Comparison of ENCODE assay signal across 8 cellular contexts in the genomic region with DNA sequence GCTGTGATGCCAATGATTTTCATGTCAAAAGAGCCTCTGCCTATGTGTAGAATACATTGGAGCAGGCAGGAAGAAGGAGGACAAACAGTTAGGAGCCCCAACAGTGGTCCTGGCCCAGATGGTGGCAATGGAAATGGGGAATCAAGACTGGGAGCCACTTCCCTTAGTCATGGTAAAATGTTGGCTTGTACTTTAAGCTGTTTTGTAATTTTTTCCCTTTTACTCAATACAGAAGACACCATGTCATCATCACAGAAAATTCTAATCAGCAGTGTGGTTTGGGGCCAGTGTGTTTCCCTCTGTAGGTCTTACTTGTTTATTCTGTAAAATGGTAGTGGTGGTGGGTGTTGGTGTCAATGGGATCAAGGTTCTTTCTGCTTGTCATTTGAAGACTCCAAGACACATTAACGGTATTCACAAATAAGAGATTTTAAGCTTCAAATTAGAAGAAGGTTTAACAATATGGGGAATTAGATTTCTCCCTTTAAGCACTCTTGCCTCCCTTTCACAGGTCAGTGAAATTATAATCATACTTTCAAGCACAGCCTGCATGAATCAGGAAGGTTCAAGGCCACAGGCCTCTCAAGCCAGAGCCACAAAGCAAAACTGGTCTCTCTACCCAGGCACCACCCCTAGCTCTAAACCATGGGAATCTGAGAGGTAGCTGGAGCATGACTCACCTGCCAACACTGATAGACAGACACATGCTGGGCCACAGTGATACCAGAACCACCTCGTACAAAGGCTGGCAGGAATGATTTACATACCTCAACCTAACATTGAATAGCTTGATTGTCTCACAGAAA. TPM values are rescaled to one million over a fixed set of nuclear protein-coding genes. Genes with fewer than 3 reads are reported as not detected.
DNase-seq lines count a peak whose midpoint lies in the region; ATAC-seq and TF ChIP-seq lines count a peak whose summit lies in the region.

No MANE protein-coding gene starts in this region.

- H4K5ac ChIP-seq in mesendoderm (ENCODE audit: low read length), result no peak overlapping the region

- H3K79me2 ChIP-seq in mesendoderm (ENCODE audit: control insufficient read depth, insufficient read depth, low read length), result no peaks in the 10 kb centered on the region

- H3K4me2 ChIP-seq in mesendoderm (ENCODE audit: low read length), result no peak overlapping the region

- peaks cover 17% of the 10 kb centered on the region for H3K4me1 ChIP-seq in mesendoderm (ENCODE audit: control insufficient read depth, low read depth, low read length)
- H3K4me1 ChIP-seq in CD8-positive, alpha-beta T cell (ENCODE audit: insufficient read depth, low read length), result peaks cover 9% of the 10 kb centered on the region

- intact Hi-C loops in activated T-helper 1 cell treated with anti-CD3 and anti-CD28 coated beads, Interleukin-12 subunit alpha, Interleukin-12 subunit beta, Interleukin-2, Interleukin-4 antibody, amounts not matched to agents 30 ng/mL and 10 ng/mL and 1 ng/mL, durations not matched to agents 14 hours and 24 hours and 36 hours (cut with micrococcal nuclease), result loop anchor here (1.0 to 10.0 kb wide), 9 partner anchors 13 to 1467 kb away; partner anchors contain the start of genes ERICH6 and SELENOT
- intact Hi-C loops in CD8-positive, alpha-beta T cell (cut with DNase I, micrococcal nuclease), result loop anchor here in 1 of 2 experiments (2.0 kb wide), 1 partner anchor 23 kb away; no protein-coding TSS in a partner anchor

- no peak overlapping the region for H4K8ac ChIP-seq in mesendoderm (ENCODE audit: low read depth, low read length)

- H2BK5ac ChIP-seq in mesendoderm (ENCODE audit: low read length), result no peak overlapping the region

- peaks cover 3% of the 10 kb centered on the region for H3K79me1 ChIP-seq in mesendoderm (ENCODE audit: low read length)

- no peaks in the 10 kb centered on the region for H3K27me3 Mint-ChIP-seq in activated T-helper 1 cell treated with anti-CD3 and anti-CD28 coated beads, Interleukin-12 subunit alpha, Interleukin-12 subunit beta, Interleukin-2, Interleukin-4 antibody, amounts not matched to agents 30 ng/mL and 10 ng/mL and 1 ng/mL, durations not matched to agents 14 hours and 24 hours and 36 hours (ENCODE audit: insufficient read depth)
- no peaks in the 10 kb centered on the region for H3K27me3 Mint-ChIP-seq in CD8-positive, alpha-beta T cell (ENCODE audit: low read depth)

- peak; percentile 61 for DNase-seq in SIG-M5 treated with dmso at 0.1 percent for 504 hours (lab: John Stamatoyannopoulos, UW; ENCODE audit: unreplicated experiment)
- DNase-seq in SIG-M5 (lab: John Stamatoyannopoulos, UW), result no peak
- DNase-seq in activated T-helper 1 cell treated with anti-CD3 and anti-CD28 coated beads, Interleukin-12 subunit alpha, Interleukin-12 subunit beta, Interleukin-2, Interleukin-4 antibody, amounts not matched to agents 30 ng/mL and 10 ng/mL and 1 ng/mL, durations not matched to agents 14 hours and 24 hours and 36 hours (ENCODE audit: low spot score), result no peak
- DNase-seq in mesendoderm, result peak; percentile 95
- no peak for DNase-seq in CD8-positive, alpha-beta T cell
- DNase-seq in globus pallidus (ENCODE audit: low spot score), result no peak

- H3K9ac ChIP-seq in mesendoderm (ENCODE audit: low read length), result no peak overlapping the region

- H2BK15ac ChIP-seq in mesendoderm (replicated peaks; ENCODE audit: low read depth), result peak overlapping the region; percentile 61

- CTCF ChIA-PET in CD8-positive, alpha-beta T cell (lab: Charles Lee), result no interaction called here

- POLR2A ChIA-PET in CD8-positive, alpha-beta T cell (lab: Charles Lee), result interaction anchor here (0.9 to 1.2 kb wide), 2 partner anchors 23 to 25 kb away, joined by 3 to 4 read pairs; partner anchors contain the start of gene SIAH2

- H3K9me3 ChIP-seq in CD8-positive, alpha-beta T cell (ENCODE audit: low read length), result no peaks in the 10 kb centered on the region

- no peak overlapping the region for H3K23ac ChIP-seq in mesendoderm (ENCODE audit: low read length)

- peak overlapping the region; percentile 42 for H3K4me3 Mint-ChIP-seq in activated T-helper 1 cell treated with anti-CD3 and anti-CD28 coated beads, Interleukin-12 subunit alpha, Interleukin-12 subunit beta, Interleukin-2, Interleukin-4 antibody, amounts not matched to agents 30 ng/mL and 10 ng/mL and 1 ng/mL, durations not matched to agents 14 hours and 24 hours and 36 hours
- H3K4me3 Mint-ChIP-seq in CD8-positive, alpha-beta T cell, result no peak overlapping the region

- peak overlapping the region; percentile 52 for H3K18ac ChIP-seq in mesendoderm (ENCODE audit: low read length)

- no peak overlapping the region for H2AK5ac ChIP-seq in mesendoderm (ENCODE audit: low read length)

- H3K27ac ChIP-seq in mesendoderm (ENCODE audit: low read depth, low read length), result no peak overlapping the region
- no peak overlapping the region for H3K27ac ChIP-seq in CD8-positive, alpha-beta T cell (ENCODE audit: low read depth, low read length)

- ATAC-seq in HG03432 (IDR thresholded peaks at IDR 0.05; ENCODE audit: unreplicated experiment), result peak; percentile 65
- no peak for ATAC-seq in CD8-positive, alpha-beta T cell
- no peak for ATAC-seq in HG02763 (IDR thresholded peaks at IDR 0.05; ENCODE audit: unreplicated experiment)

- peaks cover 93% of the 10 kb centered on the region for H3K4me1 Mint-ChIP-seq in activated T-helper 1 cell treated with anti-CD3 and anti-CD28 coated beads, Interleukin-12 subunit alpha, Interleukin-12 subunit beta, Interleukin-2, Interleukin-4 antibody, amounts not matched to agents 30 ng/mL and 10 ng/mL and 1 ng/mL, durations not matched to agents 14 hours and 24 hours and 36 hours (ENCODE audit: low read depth)
- H3K4me1 Mint-ChIP-seq in CD8-positive, alpha-beta T cell (ENCODE audit: low read depth), result peaks cover 42% of the 10 kb centered on the region

- H3K27me3 ChIP-seq in mesendoderm (ENCODE audit: insufficient read depth, low read length, poor library complexity), result no peaks in the 10 kb centered on the region
- H3K27me3 ChIP-seq in CD8-positive, alpha-beta T cell (ENCODE audit: insufficient read depth, low read length), result no peaks in the 10 kb centered on the region

- no peaks in the 10 kb centered on the region for H3K36me3 ChIP-seq in mesendoderm (ENCODE audit: control insufficient read depth, insufficient read depth, low read length)
- H3K36me3 ChIP-seq in CD8-positive, alpha-beta T cell (ENCODE audit: insufficient read depth, low read length), result no peaks in the 10 kb centered on the region

- peaks cover 58% of the 10 kb centered on the region for H3K36me3 Mint-ChIP-seq in activated T-helper 1 cell treated with anti-CD3 and anti-CD28 coated beads, Interleukin-12 subunit alpha, Interleukin-12 subunit beta, Interleukin-2, Interleukin-4 antibody, amounts not matched to agents 30 ng/mL and 10 ng/mL and 1 ng/mL, durations not matched to agents 14 hours and 24 hours and 36 hours (ENCODE audit: low read depth)
- peaks cover 29% of the 10 kb centered on the region for H3K36me3 Mint-ChIP-seq in CD8-positive, alpha-beta T cell

- H3K56ac ChIP-seq in mesendoderm (ENCODE audit: low read length), result no peak overlapping the region

- no peak overlapping the region for H3K4ac ChIP-seq in mesendoderm (ENCODE audit: low read depth, low read length)

- H3K27ac Mint-ChIP-seq in activated T-helper 1 cell treated with anti-CD3 and anti-CD28 coated beads, Interleukin-12 subunit alpha, Interleukin-12 subunit beta, Interleukin-2, Interleukin-4 antibody, amounts not matched to agents 30 ng/mL and 10 ng/mL and 1 ng/mL, durations not matched to agents 14 hours and 24 hours and 36 hours, result peak overlapping the region; percentile 92
- no peak overlapping the region for H3K27ac Mint-ChIP-seq in CD8-positive, alpha-beta T cell

- H2BK120ac ChIP-seq in mesendoderm (ENCODE audit: low read depth, low read length), result peak overlapping the region; percentile 75

- TF ChIP-seq CTCF in CD8-positive, alpha-beta T cell (IDR thresholded peaks at IDR 0.05), result no peak

- no peak overlapping the region for H3K4me3 ChIP-seq in mesendoderm (ENCODE audit: low read length)
- H3K4me3 ChIP-seq in CD8-positive, alpha-beta T cell (ENCODE audit: low read depth, low read length), result no peak overlapping the region

- no peaks in the 10 kb centered on the region for H3K9me3 Mint-ChIP-seq in activated T-helper 1 cell treated with anti-CD3 and anti-CD28 coated beads, Interleukin-12 subunit alpha, Interleukin-12 subunit beta, Interleukin-2, Interleukin-4 antibody, amounts not matched to agents 30 ng/mL and 10 ng/mL and 1 ng/mL, durations not matched to agents 14 hours and 24 hours and 36 hours
- no peaks in the 10 kb centered on the region for H3K9me3 Mint-ChIP-seq in CD8-positive, alpha-beta T cell

- no CpG with 5 or more reads among the region's 2 CpGs for WGBS in mesendoderm (ENCODE audit: extremely low coverage, insufficient coverage, low lambda C conversion rate)

RNA-seq across cellular contexts. Expression of gene SIAH2, which starts 24.9 kb away (rescaled TPM):
- 175 and 177 TPM in 2 replicates for total RNA-seq in activated T-helper 1 cell treated with anti-CD3 and anti-CD28 coated beads, Interleukin-12 subunit alpha, Interleukin-12 subunit beta, Interleukin-2, Interleukin-4 antibody, amounts not matched to agents 30 ng/mL and 10 ng/mL and 1 ng/mL, durations not matched to agents 14 hours and 24 hours and 36 hours
- 26.5 TPM for polyA plus RNA-seq in mesendoderm (2013, experiment 1 of 2)
- 27.3 TPM for polyA plus RNA-seq in mesendoderm (2013, experiment 2 of 2)
- 10 to 100 TPM; 57.0 to 65.4 TPM for total RNA-seq in CD8-positive, alpha-beta T cell

RNA-seq across cellular contexts. Expression of gene ERICH6, which starts 34.4 kb away (rescaled TPM):
- total RNA-seq in activated T-helper 1 cell treated with anti-CD3 and anti-CD28 coated beads, Interleukin-12 subunit alpha, Interleukin-12 subunit beta, Interleukin-2, Interleukin-4 antibody, amounts not matched to agents 30 ng/mL and 10 ng/mL and 1 ng/mL, durations not matched to agents 14 hours and 24 hours and 36 hours, result not detected in 2 replicates
- polyA plus RNA-seq in mesendoderm (2013, experiment 1 of 2), result not detected
- not detected for polyA plus RNA-seq in mesendoderm (2013, experiment 2 of 2)
- under 1 TPM; 0.28 to 0.52 TPM for total RNA-seq in CD8-positive, alpha-beta T cell

Comparison
In these comparisons a context has a peak if more than half of its experiments do, and no peak if none do; other contexts are left out.
1. DNase-seq: peak in SIG-M5 treated with dmso at 0.1 percent for 504 hours (single experiment) and mesendoderm (single experiment); none in SIG-M5 (single experiment), activated T-helper 1 cell treated with anti-CD3 and anti-CD28 coated beads, Interleukin-12 subunit alpha, Interleukin-12 subunit beta, Interleukin-2, Interleukin-4 antibody, amounts not matched to agents 30 ng/mL and 10 ng/mL and 1 ng/mL, durations not matched to agents 14 hours and 24 hours and 36 hours (single experiment), CD8-positive, alpha-beta T cell (0 of 7) and globus pallidus (single experiment).